ENCODE assay signal across 1 cellular context in the genomic region with DNA sequence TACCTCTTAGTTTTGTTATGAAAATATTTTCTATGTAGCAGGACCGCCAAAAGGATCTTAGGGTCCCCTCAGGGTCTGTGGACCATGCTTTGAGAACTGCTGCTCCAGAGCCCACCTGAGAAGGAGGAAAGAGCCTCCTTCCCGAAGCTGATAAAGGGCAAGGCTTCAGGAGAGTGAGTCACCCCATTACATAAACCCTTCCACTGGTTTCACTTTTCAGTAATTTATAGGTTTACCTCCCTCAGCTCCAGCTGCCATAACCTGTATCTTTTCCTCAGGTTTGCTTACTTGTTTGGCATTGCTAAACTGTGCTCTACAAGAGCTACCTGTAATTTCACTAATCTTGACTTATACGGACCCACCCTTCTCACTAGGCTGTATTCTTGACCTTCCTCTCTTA.
TF ChIP-seq lines count a peak whose summit lies in the region.

No MANE protein-coding gene starts in this region.

TF ChIP-seq in endothelial cell of umbilical vein, 7 proteins besides CTCF, POLR2A, EP300 and RAD21:
- TF ChIP-seq MYC (IDR thresholded peaks at IDR 0.05; ENCODE audit: low read depth, low read length) (no peak), JUN (IDR thresholded peaks at IDR 0.05; ENCODE audit: borderline replicate concordance, insufficient read depth, insufficient read length, low read depth) (peak; percentile 2), POLR2AphosphoS5 (IDR thresholded peaks at IDR 0.05; ENCODE audit: insufficient read depth, low read depth, low read length) (no peak)
- TF ChIP-seq, protein P1, sequence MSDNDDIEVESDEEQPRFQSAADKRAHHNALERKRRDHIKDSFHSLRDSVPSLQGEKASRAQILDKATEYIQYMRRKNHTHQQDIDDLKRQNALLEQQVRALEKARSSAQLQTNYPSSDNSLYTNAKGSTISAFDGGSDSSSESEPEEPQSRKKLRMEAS (IDR thresholded peaks at IDR 0.05; ENCODE audit: insufficient read depth, insufficient read length) = no peak
TF ChIP-seq in endothelial cell of umbilical vein: peak in this region for 1.
